9 cellular contexts compared by ENCODE assay signal in genomic region chr12:29781705-29782266, GRCh38. TPM values are rescaled to one million over a fixed set of nuclear protein-coding genes. Genes with fewer than 3 reads are reported as not detected.
DNase-seq lines count a peak whose midpoint lies in the region; ATAC-seq, FAIRE-seq and TF ChIP-seq lines count a peak whose summit lies in the region.
"Had no signal": no experiment of that assay in that cellular context is flagged by ENCODE, and none has a peak within 500 bp of the region (broad histone marks: within the 10 kb centered on the region; RNA-seq: fewer than 3 reads in every experiment).

No MANE protein-coding gene starts in this region.

- ATAC-seq in GM18499 (IDR thresholded peaks at IDR 0.05; ENCODE audit: insufficient read depth, unreplicated experiment) (peak; percentile 20), GM23338 (no peak)
- ATAC-seq in activated CD4-positive, alpha-beta T cell treated with anti-CD3 and anti-CD28 coated beads for 36 hours: no peak

- H3K9me2 ChIP-seq in GM23338 (ENCODE audit: insufficient read depth) (no peaks in the 10 kb centered on the region), PC-9 (ENCODE audit: insufficient read depth) (no peaks in the 10 kb centered on the region)

- H3K9me3 ChIP-seq in PC-9 (ENCODE audit: insufficient read depth, low read depth): no peaks in the 10 kb centered on the region
- H3K9me3 ChIP-seq in mesenchymal stem cell (ENCODE audit: control insufficient read depth, low read length): no peaks in the 10 kb centered on the region
- H3K9me3 ChIP-seq: SJSA1 had no signal

- no peak overlapping the region for H3K18ac ChIP-seq in mesenchymal stem cell (ENCODE audit: low read depth in 1 of 2, low read length in 2 of 2)

- H3K27me3 Mint-ChIP-seq in GM23338 (ENCODE audit: insufficient read depth, low read depth, poor library complexity): peaks cover 13% of the 10 kb centered on the region
- H3K27me3 Mint-ChIP-seq in activated CD4-positive, alpha-beta T cell treated with anti-CD3 and anti-CD28 coated beads for 36 hours: peaks cover 36% of the 10 kb centered on the region

- H3K79me2 ChIP-seq in GM23338 (replicated peaks; ENCODE audit: insufficient read depth) (peaks cover 56% of the 10 kb centered on the region), PC-9 (ENCODE audit: low read depth) (no peaks in the 10 kb centered on the region)

- H3K4me1 Mint-ChIP-seq in GM23338: peaks cover 27% of the 10 kb centered on the region
- H3K4me1 Mint-ChIP-seq in activated CD4-positive, alpha-beta T cell treated with anti-CD3 and anti-CD28 coated beads for 36 hours: peaks cover 14% of the 10 kb centered on the region

- H2BK5ac ChIP-seq in mesenchymal stem cell (ENCODE audit: low read depth, low read length, poor library complexity, severe bottlenecking): no peak overlapping the region

- H2BK120ac ChIP-seq in mesenchymal stem cell (ENCODE audit: low read depth, low read length): no peak overlapping the region

- CTCF ChIA-PET in PC-9 (lab: Charles Lee): no interaction called here
- CTCF ChIA-PET in activated CD4-positive, alpha-beta T cell treated with anti-CD3 and anti-CD28 coated beads for 36 hours (lab: Charles Lee): no interaction called here

- no peak overlapping the region for H4K91ac ChIP-seq in mesenchymal stem cell (ENCODE audit: low read length)

- H2AK5ac ChIP-seq in mesenchymal stem cell (ENCODE audit: low read length, severe bottlenecking): no peak overlapping the region

- H4K8ac ChIP-seq in mesenchymal stem cell (ENCODE audit: low read length): no peak overlapping the region

- peak overlapping the region; percentile 90 for H3K4me3 Mint-ChIP-seq in GM23338
- no peak overlapping the region for H3K4me3 Mint-ChIP-seq in activated CD4-positive, alpha-beta T cell treated with anti-CD3 and anti-CD28 coated beads for 36 hours

- no peak overlapping the region for H3K4ac ChIP-seq in mesenchymal stem cell (ENCODE audit: low read depth in 1 of 2, low read length in 2 of 2)

- POLR2A ChIA-PET in PC-9 (lab: Charles Lee; ENCODE audit: unreplicated experiment): no interaction called here
- POLR2A ChIA-PET in activated CD4-positive, alpha-beta T cell treated with anti-CD3 and anti-CD28 coated beads for 36 hours (lab: Charles Lee): no interaction called here

- peaks cover 37% of the 10 kb centered on the region for H3K36me3 Mint-ChIP-seq in GM23338 (ENCODE audit: low read depth)
- no peaks in the 10 kb centered on the region for H3K36me3 Mint-ChIP-seq in activated CD4-positive, alpha-beta T cell treated with anti-CD3 and anti-CD28 coated beads for 36 hours (ENCODE audit: low read depth)

- H2BK12ac ChIP-seq in mesenchymal stem cell (ENCODE audit: low read length in 2 of 2): no peak overlapping the region

- intact Hi-C loops in PC-9 (cut with micrococcal nuclease; ENCODE audit: unreplicated experiment): loop anchor here (10.0 kb wide), 1 partner anchor 227 kb away; no protein-coding TSS in a partner anchor
- intact Hi-C loops in activated CD4-positive, alpha-beta T cell treated with anti-CD3 and anti-CD28 coated beads for 36 hours (cut with DNase I, micrococcal nuclease): no loop called here

- H3K79me1 ChIP-seq in mesenchymal stem cell (replicated peaks; ENCODE audit: low read length, poor library complexity, severe bottlenecking): no peaks in the 10 kb centered on the region

- TF ChIP-seq CTCF in GM23338 (conservative IDR thresholded peaks at IDR 0.05; ENCODE audit: low read depth in 2 of 2) (no peak), PC-9 (conservative IDR thresholded peaks at IDR 0.05) (no peak)

- H3F3A ChIP-seq in GM23338 (replicated peaks; ENCODE audit: low read depth) (no peaks in the 10 kb centered on the region), PC-9 (ENCODE audit: insufficient read depth, low read depth) (peaks cover 15% of the 10 kb centered on the region)

- H3K27me3 ChIP-seq in GM23338 (ENCODE audit: insufficient read depth) (peaks cover 31% of the 10 kb centered on the region), PC-9 (ENCODE audit: insufficient read depth, low read depth) (no peaks in the 10 kb centered on the region), mesenchymal stem cell (ENCODE audit: control insufficient read depth in 1 of 2, insufficient read depth in 1 of 2, low read length in 2 of 2) (peaks cover 0 to 7% of the 10 kb centered on the region in 2 experiments)

- H3K27ac Mint-ChIP-seq in GM23338: no peak overlapping the region
- no peak overlapping the region for H3K27ac Mint-ChIP-seq in activated CD4-positive, alpha-beta T cell treated with anti-CD3 and anti-CD28 coated beads for 36 hours

- no peak overlapping the region for H2BK15ac ChIP-seq in mesenchymal stem cell (ENCODE audit: low read depth, poor library complexity, severe bottlenecking)

- DNase-seq in GM23338 (ENCODE audit: low spot score) (no peak), PC-9 (no peak), mesenchymal stem cell (peak; percentile 14), urothelium cell line (ENCODE audit: low spot score) (no peak)
- DNase-seq in stimulated activated CD4-positive, alpha-beta T cell treated with anti-CD3 and anti-CD28 coated beads, Interleukin-4, amount 100 ng/mL, for 24 hours: no peak
- DNase-seq in activated CD4-positive, alpha-beta T cell treated with anti-CD3 and anti-CD28 coated beads, Interleukin-2, amount 50 U/mL, for 4 hours: no peak
- DNase-seq in activated CD4-positive, alpha-beta T cell treated with anti-CD3 and anti-CD28 coated beads for 36 hours: no peak

- BruUV-seq in PC-9 (replicated peaks; lab: Mats Ljungman, UMichigan): no TSS peak

- no peaks in the 10 kb centered on the region; the same call in 1 of the 2 replicates for H4K20me1 ChIP-seq in GM23338 (replicated peaks; ENCODE audit: insufficient read depth)
- no peaks in the 10 kb centered on the region for H4K20me1 ChIP-seq in PC-9 (ENCODE audit: insufficient read depth)

- peak overlapping the region; percentile 95 for H3K9ac ChIP-seq in mesenchymal stem cell (ENCODE audit: low read length)

- H3K9me3 Mint-ChIP-seq in GM23338: peaks cover 23% of the 10 kb centered on the region
- H3K9me3 Mint-ChIP-seq in activated CD4-positive, alpha-beta T cell treated with anti-CD3 and anti-CD28 coated beads for 36 hours (ENCODE audit: low read depth): peaks cover 3% of the 10 kb centered on the region

- H3K4me1 ChIP-seq in GM23338 (ENCODE audit: insufficient read depth) (peaks cover 16% of the 10 kb centered on the region), PC-9 (replicated peaks; ENCODE audit: insufficient read depth) (peaks cover 18% of the 10 kb centered on the region), mesenchymal stem cell (ENCODE audit: control insufficient read depth, insufficient read depth, low read depth, low read length) (peaks cover 10% of the 10 kb centered on the region)

- H3K4me3 ChIP-seq in GM23338: peak overlapping the region; percentile 81
- peak overlapping the region; percentile 53 for H3K4me3 ChIP-seq in PC-9
- H3K4me3 ChIP-seq in mesenchymal stem cell (ENCODE audit: insufficient read depth in 1 of 2, low read depth in 1 of 2, low read length in 2 of 2): peak overlapping the region in 1 of 2 experiments; percentile 93
- H3K4me3 ChIP-seq: SJSA1 had no signal

- H3K27ac ChIP-seq in GM23338 (ENCODE audit: low read depth): no peak overlapping the region
- H3K27ac ChIP-seq in PC-9: peak overlapping the region; percentile 59
- no peak overlapping the region for H3K27ac ChIP-seq in mesenchymal stem cell (ENCODE audit: low read length, poor library complexity, severe bottlenecking)
- H3K27ac ChIP-seq: SJSA1 had no signal

- WGBS in mesenchymal stem cell: 90% methylated on average over 2 of the region's 2 CpGs

- H3K4me2 ChIP-seq in GM23338: peak overlapping the region; percentile 97
- peak overlapping the region; percentile 83 for H3K4me2 ChIP-seq in PC-9
- H3K4me2 ChIP-seq in mesenchymal stem cell (ENCODE audit: low read length, poor library complexity, severe bottlenecking): no peak overlapping the region

- H2AFZ ChIP-seq in GM23338 (no peak overlapping the region), PC-9 (peak overlapping the region; percentile 81), mesenchymal stem cell (ENCODE audit: low read depth, low read length) (no peak overlapping the region)

- no peak for FAIRE-seq in urothelium cell line (lab: Jason Lieb, UNC)

- H3K14ac ChIP-seq in mesenchymal stem cell (ENCODE audit: low read length in 2 of 2): no peak overlapping the region

- H3K23ac ChIP-seq in mesenchymal stem cell (ENCODE audit: low read length in 2 of 2): no peak overlapping the region

- peaks cover 8% of the 10 kb centered on the region; the same call in 1 of the 2 replicates for H3K36me3 ChIP-seq in GM23338 (ENCODE audit: insufficient read depth)
- H3K36me3 ChIP-seq in PC-9 (ENCODE audit: low read depth): no peaks in the 10 kb centered on the region
- H3K36me3 ChIP-seq in mesenchymal stem cell (ENCODE audit: control insufficient read depth in 1 of 2, insufficient read depth in 2 of 2, low read depth in 1 of 2, low read length in 2 of 2): no peaks in the 10 kb centered on the region
- H3K36me3 ChIP-seq: SJSA1 had no signal

TF ChIP-seq in GM23338, 12 proteins besides CTCF, POLR2A, EP300 and RAD21 (continues in another document):
- TF ChIP-seq ETS1 (IDR thresholded peaks at IDR 0.05) (no peak), EZH2phosphoT487 (IDR thresholded peaks at IDR 0.05; ENCODE audit: unreplicated experiment) (no peak)

RNA-seq across cellular contexts. Expression of gene TMTC1, which starts 2.0 kb away (rescaled TPM):
- 19.7 and 24.3 TPM in 2 replicates for total RNA-seq in GM23338 (2014; rRNA removed; shearing (Covaris generic))
- polyA plus RNA-seq in GM23338 (2016; fragmentation: Nextera tagmentation; extraction: Ambion mirVana): 4.8 and 6.0 TPM in 2 replicates
- total RNA-seq in PC-9 (2021): 3.1 and 4.8 TPM in 2 replicates
- 45.7 TPM for polyA plus RNA-seq in mesenchymal stem cell (2013, experiment 1 of 2)
- polyA plus RNA-seq in mesenchymal stem cell (2013, experiment 2 of 2): 46.5 TPM
- total RNA-seq in activated CD4-positive, alpha-beta T cell treated with anti-CD3 and anti-CD28 coated beads for 36 hours: under 1 TPM; 0.04 to 0.30 TPM
